2 cellular contexts compared by ENCODE assay signal in genomic region chr17:81696218-81696941, GRCh38.
TF ChIP-seq lines count a peak whose summit lies in the region.

No MANE protein-coding gene starts in this region.

TF ChIP-seq in A549, 52 proteins besides CTCF, POLR2A, EP300 and RAD21:
- TF ChIP-seq E2F6 (IDR thresholded peaks at IDR 0.05; ENCODE audit: borderline replicate concordance, low read depth) (no peak), ZFP36 (IDR thresholded peaks at IDR 0.05; ENCODE audit: borderline replicate concordance, partially characterized antibody) (no peak), PBX3 (IDR thresholded peaks at IDR 0.05) (peak; percentile 42; the same call in 1 of the 2 replicates)

TF ChIP-seq in K562, 482 proteins besides CTCF, POLR2A, EP300 and RAD21:
- TF ChIP-seq E2F5 (CRISPR knock-in tag; IDR thresholded peaks at IDR 0.05): no peak
- peak; percentile 70 for TF ChIP-seq POLR2G (IDR thresholded peaks at IDR 0.05; ENCODE audit: low read depth, low read length)
- peak; percentile 78; the same call in 1 of the 2 replicates for TF ChIP-seq HNRNPL (IDR thresholded peaks at IDR 0.05; ENCODE audit: low read depth, low read length)
- TF ChIP-seq ERF (CRISPR knock-in tag; IDR thresholded peaks at IDR 0.05): no peak
- peak; percentile 57 for TF ChIP-seq RBFOX2 (IDR thresholded peaks at IDR 0.05; ENCODE audit: low read depth, low read length)
- TF ChIP-seq ZNF316 (IDR thresholded peaks at IDR 0.05): no peak
- TF ChIP-seq SNRNP70 (optimal IDR thresholded peaks at IDR 0.05; ENCODE audit: low read depth, low read length): no peak
